Comparison of ENCODE assay signal across 10 cellular contexts in genomic region chr3:152403632-152404066, GRCh38.
A peak's percentile ranks its signal among the peaks of the same experiment; 100 is the strongest.
DNase-seq lines count a peak whose midpoint lies in the region; ATAC-seq and TF ChIP-seq lines count a peak whose summit lies in the region.
"Had no signal": no experiment of that assay in that cellular context is flagged by ENCODE, and none has a peak within 500 bp of the region (broad histone marks: within the 10 kb centered on the region; RNA-seq: fewer than 3 reads in every experiment).

No MANE protein-coding gene starts in this region.

- H2AFZ ChIP-seq in GM23338 (no peak overlapping the region), trophoblast cell (ENCODE audit: insufficient read depth, low read length, poor library complexity) (no peak overlapping the region)
- H2AFZ ChIP-seq: parathyroid adenoma had no signal

- H3K27ac ChIP-seq in GM23338 (ENCODE audit: low read depth) (no peak overlapping the region), sigmoid colon (peak overlapping the region; percentile 67 to 80 (median 76)), trophoblast cell (ENCODE audit: low read depth, low read length) (no peak overlapping the region)
- H3K27ac ChIP-seq: parathyroid adenoma had no signal

- H4K91ac ChIP-seq in trophoblast cell (ENCODE audit: low read depth, low read length): no peak overlapping the region

- H3K79me1 ChIP-seq in trophoblast cell (ENCODE audit: low read length): no peaks in the 10 kb centered on the region

- ATAC-seq in GM23338: peak; percentile 71
- ATAC-seq in left ventricle myocardium superior: peak; percentile 87
- ATAC-seq in HG02763 (IDR thresholded peaks at IDR 0.05; ENCODE audit: unreplicated experiment): no peak

- no peaks in the 10 kb centered on the region for H3K36me3 Mint-ChIP-seq in GM23338 (ENCODE audit: low read depth)
- peaks cover 9% of the 10 kb centered on the region for H3K36me3 Mint-ChIP-seq in activated naive CD8-positive, alpha-beta T cell

- H3K9me3 ChIP-seq in sigmoid colon (no peaks in the 10 kb centered on the region), trophoblast cell (ENCODE audit: insufficient read depth, low read depth, low read length) (peaks cover 1% of the 10 kb centered on the region)

- H3K36me3 ChIP-seq in GM23338 (ENCODE audit: insufficient read depth) (no peaks in the 10 kb centered on the region), sigmoid colon (no peaks in the 10 kb centered on the region), trophoblast cell (ENCODE audit: control insufficient read depth in 1 of 2, insufficient read depth in 2 of 2, low read length in 2 of 2) (no peaks in the 10 kb centered on the region)

- no peak overlapping the region for H3K14ac ChIP-seq in trophoblast cell (ENCODE audit: low read length)

- TF ChIP-seq EP300 in sigmoid colon (IDR thresholded peaks at IDR 0.05): peak in 2 of 4 donors; percentile 55 to 83

- no peak overlapping the region for H3K4me3 ChIP-seq in GM23338
- H3K4me3 ChIP-seq in sigmoid colon: no peak overlapping the region
- no peak overlapping the region for H3K4me3 ChIP-seq in trophoblast cell (ENCODE audit: low read depth, low read length)

- H3K4me2 ChIP-seq in GM23338 (no peak overlapping the region), trophoblast cell (ENCODE audit: low read length) (no peak overlapping the region)

- no peaks in the 10 kb centered on the region for H3K9me3 Mint-ChIP-seq in GM23338
- no peaks in the 10 kb centered on the region for H3K9me3 Mint-ChIP-seq in activated naive CD8-positive, alpha-beta T cell (ENCODE audit: low read depth)

- intact Hi-C loops in left ventricle myocardium superior (cut with micrococcal nuclease): no loop called here
- intact Hi-C loops in sigmoid colon (cut with DNase I): no loop called here

- H3K79me2 ChIP-seq in GM23338 (replicated peaks; ENCODE audit: insufficient read depth) (peaks cover 60% of the 10 kb centered on the region), trophoblast cell (ENCODE audit: control insufficient read depth, insufficient read depth, low read length, poor library complexity) (no peaks in the 10 kb centered on the region)

- H4K12ac ChIP-seq in trophoblast cell (ENCODE audit: low read depth, low read length): no peak overlapping the region

- peak overlapping the region; percentile 91 for H3K27ac Mint-ChIP-seq in GM23338
- H3K27ac Mint-ChIP-seq in activated naive CD8-positive, alpha-beta T cell: peak overlapping the region; percentile 86

- H2AK5ac ChIP-seq in trophoblast cell (ENCODE audit: low read length): no peak overlapping the region

- H3K9ac ChIP-seq in trophoblast cell (ENCODE audit: low read length): no peak overlapping the region
- H3K9ac ChIP-seq: parathyroid adenoma had no signal

- no peaks in the 10 kb centered on the region for H3F3A ChIP-seq in GM23338 (replicated peaks; ENCODE audit: low read depth)

- H3K4ac ChIP-seq in trophoblast cell (ENCODE audit: low read depth, low read length): no peak overlapping the region

- H3K4me1 Mint-ChIP-seq in GM23338: peaks cover 41% of the 10 kb centered on the region
- peaks cover 85% of the 10 kb centered on the region for H3K4me1 Mint-ChIP-seq in activated naive CD8-positive, alpha-beta T cell (ENCODE audit: low read depth)

- TF ChIP-seq CTCF in GM23338 (conservative IDR thresholded peaks at IDR 0.05; ENCODE audit: low read depth in 2 of 2) (no peak), sigmoid colon (IDR thresholded peaks at IDR 0.05) (no peak)

- 77 to 80% methylated on average over 2 of the region's 2 CpGs for WGBS in sigmoid colon, 2 donors
- WGBS in trophoblast cell (ENCODE audit: extremely low coverage, insufficient coverage, insufficient read length): no CpG with 5 or more reads among the region's 2 CpGs

- H3K27me3 Mint-ChIP-seq in GM23338 (ENCODE audit: insufficient read depth, low read depth, poor library complexity): peaks cover 4% of the 10 kb centered on the region
- no peaks in the 10 kb centered on the region for H3K27me3 Mint-ChIP-seq in activated naive CD8-positive, alpha-beta T cell

- no peak overlapping the region for H3K4me3 Mint-ChIP-seq in GM23338
- H3K4me3 Mint-ChIP-seq in activated naive CD8-positive, alpha-beta T cell: peak overlapping the region; percentile 57

- no peak for DNase-seq in GM23338 (ENCODE audit: low spot score)
- DNase-seq in left ventricle myocardium superior: peak; percentile 73
- DNase-seq in sigmoid colon: peak; percentile 84
- no peak for DNase-seq in stimulated activated CD4-positive, alpha-beta T cell treated with anti-CD3 and anti-CD28 coated beads, Interleukin-2, amount 100 ng/mL, for 48 hours
- no peak for DNase-seq in trophoblast cell
- DNase-seq in NCI-H446 treated with DMSO at 0.1 percent for 48 hours (lab: John Stamatoyannopoulos, UW): no peak
- DNase-seq: NCI-H2081 had no signal

- H3K18ac ChIP-seq in trophoblast cell (ENCODE audit: low read length): no peak overlapping the region

- no peaks in the 10 kb centered on the region for H4K20me1 ChIP-seq in GM23338 (replicated peaks; ENCODE audit: insufficient read depth)

- no peak overlapping the region for H2BK120ac ChIP-seq in trophoblast cell (ENCODE audit: insufficient read depth, low read length, poor library complexity)

- H3K27me3 ChIP-seq in GM23338 (ENCODE audit: insufficient read depth) (no peaks in the 10 kb centered on the region), sigmoid colon (no peaks in the 10 kb centered on the region), trophoblast cell (ENCODE audit: insufficient read depth, low read length) (no peaks in the 10 kb centered on the region)

- no peak overlapping the region for H4K8ac ChIP-seq in trophoblast cell (ENCODE audit: low read depth, low read length)

- no peaks in the 10 kb centered on the region for H3K9me2 ChIP-seq in GM23338 (ENCODE audit: insufficient read depth)

- H2BK12ac ChIP-seq in trophoblast cell (ENCODE audit: low read length): no peak overlapping the region

- no peak overlapping the region for H2BK5ac ChIP-seq in trophoblast cell (ENCODE audit: low read depth, low read length, poor library complexity)

- H3K23ac ChIP-seq in trophoblast cell (ENCODE audit: low read length): no peak overlapping the region

- no peak for TF ChIP-seq POLR2A in sigmoid colon (IDR thresholded peaks at IDR 0.05)

- H3K4me1 ChIP-seq in GM23338 (ENCODE audit: insufficient read depth) (peaks cover 35% of the 10 kb centered on the region), sigmoid colon (peaks cover 0 to 96% (median 82%) of the 10 kb centered on the region in 4 donors), trophoblast cell (ENCODE audit: control insufficient read depth in 1 of 2, insufficient read depth in 2 of 2, low read length in 2 of 2) (peaks cover 0 to 7% of the 10 kb centered on the region in 2 experiments)

TF ChIP-seq in GM23338, 12 proteins besides CTCF, POLR2A, EP300 and RAD21:
- TF ChIP-seq POLR2AphosphoS5 (IDR thresholded peaks at IDR 0.05; ENCODE audit: low read depth): no peak
TF ChIP-seq in GM23338: peak in this region for 0.

Comparison
In these comparisons a context has a peak if more than half of its experiments do, and no peak if none do; other contexts are left out.
1. DNase-seq: peak in left ventricle myocardium superior (single experiment) and sigmoid colon (single experiment); none in GM23338 (single experiment), stimulated activated CD4-positive, alpha-beta T cell treated with anti-CD3 and anti-CD28 coated beads, Interleukin-2, amount 100 ng/mL, for 48 hours (0 of 2), trophoblast cell (0 of 2) and NCI-H446 treated with DMSO at 0.1 percent for 48 hours (single experiment).
2. H3K27ac ChIP-seq: peak in sigmoid colon (4 of 4); none in GM23338 (single experiment) and trophoblast cell (single experiment).